Comparison of ENCODE assay signal across 8 cellular contexts in the genomic region with DNA sequence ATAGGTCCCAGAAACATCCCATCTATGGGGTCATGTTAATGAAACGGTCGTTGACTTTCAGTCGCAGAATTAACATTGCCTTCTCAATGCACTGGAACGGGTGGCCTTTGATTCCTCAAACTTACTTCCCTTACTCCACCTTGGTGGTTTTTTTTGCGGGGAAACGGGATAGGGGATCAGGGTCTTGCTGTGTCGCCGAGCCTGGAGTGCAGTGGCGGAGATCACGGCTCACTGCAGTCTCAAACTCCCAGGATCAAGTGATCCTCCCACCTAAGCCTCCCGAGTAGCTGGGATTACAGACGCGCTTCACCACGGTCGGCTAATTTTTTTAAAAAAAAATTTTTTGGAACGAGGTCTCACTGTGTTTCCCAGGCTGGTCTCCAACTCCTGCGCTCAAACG. TPM values are rescaled to one million over a fixed set of nuclear protein-coding genes. Genes with fewer than 3 reads are reported as not detected.
DNase-seq lines count a peak whose midpoint lies in the region; ATAC-seq and TF ChIP-seq lines count a peak whose summit lies in the region.

No MANE protein-coding gene starts in this region.

- TF ChIP-seq EP300 in sigmoid colon (IDR thresholded peaks at IDR 0.05), result no peak

- intact Hi-C loops in sigmoid colon (cut with DNase I), result loop anchor here (2.0 to 10.0 kb wide), 5 partner anchors 103 to 749 kb away; a partner anchor contains a TSS

- H3K4me1 ChIP-seq in SJSA1 (replicated peaks), result peaks cover 32% of the 10 kb centered on the region
- H3K4me1 ChIP-seq in sigmoid colon, result peaks cover 0 to 40% (median 33%) of the 10 kb centered on the region in 4 donors

- no peak for DNase-seq in SJSA1 (ENCODE audit: low read depth in 1 of 2, low spot score in 2 of 2)
- no peak for DNase-seq in fibroblast of villous mesenchyme (ENCODE audit: low read depth)
- DNase-seq in sigmoid colon, result no peak
- DNase-seq in NCI-H226, result no peak

- no peak for TF ChIP-seq POLR2A in sigmoid colon (IDR thresholded peaks at IDR 0.05)

- WGBS in sigmoid colon, 2 donors, result 1 to 3% methylated on average over 18 of the region's 18 CpGs

- ATAC-seq in GM21528 (IDR thresholded peaks at IDR 0.05; ENCODE audit: low FRiP score, unreplicated experiment) (peak; percentile 5), HG03442 (IDR thresholded peaks at IDR 0.05; ENCODE audit: unreplicated experiment) (no peak), GM19467 (IDR thresholded peaks at IDR 0.05; ENCODE audit: unreplicated experiment) (no peak), HG03354 (IDR thresholded peaks at IDR 0.05; ENCODE audit: poor library complexity, severe bottlenecking, unreplicated experiment) (no peak)

- no peak for TF ChIP-seq CTCF in fibroblast of villous mesenchyme (IDR thresholded peaks at IDR 0.05; ENCODE audit: insufficient read depth, low read depth, low read length)
- TF ChIP-seq CTCF in sigmoid colon (IDR thresholded peaks at IDR 0.05), result no peak

- H3K36me3 ChIP-seq in SJSA1 (peaks cover 44% of the 10 kb centered on the region), sigmoid colon (peaks cover 2 to 17% (median 5%) of the 10 kb centered on the region in 4 donors)

- H3K27me3 ChIP-seq in SJSA1 (replicated peaks) (no peaks in the 10 kb centered on the region), sigmoid colon (no peaks in the 10 kb centered on the region)

- peak overlapping the region; percentile 48; the same call in 1 of the 2 replicates for H3K27ac ChIP-seq in SJSA1
- H3K27ac ChIP-seq in sigmoid colon, result peak overlapping the region; percentile 90 to 97 (median 94)

- no peaks in the 10 kb centered on the region for H3K9me3 ChIP-seq in SJSA1 (replicated peaks)
- H3K9me3 ChIP-seq in sigmoid colon, result no peaks in the 10 kb centered on the region

- H3K4me3 ChIP-seq in SJSA1 (peak overlapping the region; percentile 86), fibroblast of villous mesenchyme (ENCODE audit: low read depth, low read length) (peak overlapping the region; percentile 79), sigmoid colon (peak overlapping the region; percentile 92 to 99 (median 96))

RNA-seq across cellular contexts. Expression of a gene that starts 0.8 kb away (rescaled TPM):
- 54.3 and 78.8 TPM in 2 replicates for total RNA-seq in SJSA1 (2014; rRNA removed; shearing (Covaris generic))
- total RNA-seq in fibroblast of villous mesenchyme (27.4 and 41.0 TPM in 2 replicates), sigmoid colon (10 to 100 TPM; 19.6 to 37.3 (median 32.4) TPM)
- 10 to 100 TPM; 16.2 to 19.2 (median 18.2) TPM for polyA plus RNA-seq in sigmoid colon

RNA-seq across cellular contexts. Expression of a gene that starts 55.4 kb away (rescaled TPM):
- total RNA-seq in SJSA1 (2014; rRNA removed; shearing (Covaris generic)), result not detected in 2 replicates
- total RNA-seq in fibroblast of villous mesenchyme, result not detected in 2 replicates
- not detected for total RNA-seq in sigmoid colon
- polyA plus RNA-seq in sigmoid colon, result not detected
